7 cellular contexts compared by ENCODE assay signal in the genomic region with DNA sequence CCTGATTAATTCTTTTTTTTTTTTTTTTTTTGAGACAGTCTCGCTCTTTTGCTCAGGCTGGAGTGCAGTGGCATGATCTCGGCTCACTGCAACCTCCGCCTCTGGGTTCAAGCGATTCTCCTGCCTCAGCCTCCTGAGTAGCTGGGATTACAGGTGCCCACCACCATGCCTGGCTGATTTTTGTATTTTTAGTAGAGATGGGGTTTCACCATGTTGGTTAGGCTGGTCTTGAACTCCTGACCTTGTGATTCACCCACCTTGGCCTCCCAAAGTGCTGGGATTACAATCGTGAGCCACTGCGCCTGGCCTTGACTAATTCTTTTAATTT. TPM values are rescaled to one million over a fixed set of nuclear protein-coding genes. Genes with fewer than 3 reads are reported as not detected.
A peak's percentile ranks its signal among the peaks of the same experiment; 100 is the strongest.
DNase-seq lines count a peak whose midpoint lies in the region; ATAC-seq and TF ChIP-seq lines count a peak whose summit lies in the region.
"Not testable (repeated sequence)": the region's sequence is repeated elsewhere in the genome, so short reads cannot be mapped to it uniquely, and the experiment has no call there.

No MANE protein-coding gene starts in this region.

- H3K9me2 ChIP-seq in OCI-LY7 (ENCODE audit: insufficient read depth, low read length), result not testable (repeated sequence)

- H3K4me3 ChIP-seq in CD8-positive, alpha-beta memory T cell (ENCODE audit: low read length); cardiac muscle cell: not testable (repeated sequence)
- peak overlapping the region; percentile 46 for H3K4me3 ChIP-seq in OCI-LY7 (ENCODE audit: low read depth, low read length, poor library complexity, severe bottlenecking)

- peak overlapping the region; percentile 71 for H3K4me2 ChIP-seq in OCI-LY7 (ENCODE audit: low read length)

- H4K20me1 ChIP-seq in OCI-LY7 (ENCODE audit: insufficient read depth, low read length), result not testable (repeated sequence)

- H3K9me3 ChIP-seq in CD8-positive, alpha-beta memory T cell (ENCODE audit: low read length); OCI-LY7 (ENCODE audit: low read length); cardiac muscle cell (ENCODE audit: low read depth): not testable (repeated sequence)

- H3K27me3 Mint-ChIP-seq in CD8-positive, alpha-beta memory T cell; activated T-cell treated with anti-CD3 and anti-CD28 coated beads, Interleukin-2, amount 50 U/mL, for 72 hours (ENCODE audit: low read depth); natural killer cell treated with Interleukin-12 subunit alpha and Interleukin-12 subunit beta and Interleukin-15 and Interleukin-18, amount 100 ng/mL, for 72 hours: not testable (repeated sequence)

- H3K36me3 Mint-ChIP-seq in CD8-positive, alpha-beta memory T cell; activated T-cell treated with anti-CD3 and anti-CD28 coated beads, Interleukin-2, amount 50 U/mL, for 72 hours (ENCODE audit: insufficient read depth in 2 of 2); natural killer cell treated with Interleukin-12 subunit alpha and Interleukin-12 subunit beta and Interleukin-15 and Interleukin-18, amount 100 ng/mL, for 72 hours: not testable (repeated sequence)
- peaks cover 0 to 18% of the 10 kb centered on the region in 2 donors for H3K36me3 Mint-ChIP-seq in activated naive CD4-positive, alpha-beta T cell treated with anti-CD3 and anti-CD28 coated beads, Interleukin-2, amount 50 U/mL, for 72 hours

- not testable (repeated sequence) for TF ChIP-seq CTCF in OCI-LY7 (conservative IDR thresholded peaks at IDR 0.05; ENCODE audit: low read length); cardiac muscle cell (IDR thresholded peaks at IDR 0.05; ENCODE audit: low read depth, low read length)

- BruUV-seq in OCI-LY7 (replicated peaks; lab: Mats Ljungman, UMichigan), result not testable (repeated sequence)

- not testable (repeated sequence) for H3K27me3 ChIP-seq in CD8-positive, alpha-beta memory T cell (ENCODE audit: insufficient read depth, low read length, poor library complexity, severe bottlenecking); cardiac muscle cell

- H3K9me3 Mint-ChIP-seq in CD8-positive, alpha-beta memory T cell; activated T-cell treated with anti-CD3 and anti-CD28 coated beads, Interleukin-2, amount 50 U/mL, for 72 hours; activated naive CD4-positive, alpha-beta T cell treated with anti-CD3 and anti-CD28 coated beads, Interleukin-2, amount 50 U/mL, for 72 hours; natural killer cell treated with Interleukin-12 subunit alpha and Interleukin-12 subunit beta and Interleukin-15 and Interleukin-18, amount 100 ng/mL, for 72 hours: not testable (repeated sequence)

- DNase-seq in CD8-positive, alpha-beta memory T cell; OCI-LY7 (ENCODE audit: low spot score); activated T-cell treated with anti-CD3 and anti-CD28 coated beads, Interleukin-2, amount 50 U/mL, for 72 hours; activated naive CD4-positive, alpha-beta T cell treated with anti-CD3 and anti-CD28 coated beads, Interleukin-2, amount 50 U/mL, for 72 hours (ENCODE audit: low spot score in 2 of 2); cardiac muscle cell (ENCODE audit: low read depth in 1 of 2, low spot score in 1 of 2); natural killer cell treated with Interleukin-12 subunit alpha and Interleukin-12 subunit beta and Interleukin-15 and Interleukin-18, amount 100 ng/mL, for 72 hours (ENCODE audit: low spot score): not testable (repeated sequence)
- DNase-seq in activated CD4-positive, alpha-beta T cell treated with anti-CD3 and anti-CD28 coated beads for 48 hours, result peak; percentile 21

- CTCF ChIA-PET in CD8-positive, alpha-beta memory T cell (lab: Charles Lee), result interaction anchor here (0.7 to 3.0 kb wide), 4 partner anchors 26 to 62 kb away, joined by 3 to 13 read pairs (median 4); no protein-coding TSS in a partner anchor
- CTCF ChIA-PET in OCI-LY7 (lab: Charles Lee; ENCODE audit: unreplicated experiment), result not testable (repeated sequence)

- POLR2A ChIA-PET in CD8-positive, alpha-beta memory T cell (lab: Charles Lee), result interaction anchor here (1.2 to 1.3 kb wide), 2 partner anchors 10 to 37 kb away, joined by 3 read pairs; no protein-coding TSS in a partner anchor
- POLR2A ChIA-PET in OCI-LY7 (lab: Charles Lee), result interaction anchor here (0.6 to 2.6 kb wide), 7 partner anchors 9 to 598 kb away, joined by 3 to 14 read pairs (median 4); no protein-coding TSS in a partner anchor

- peaks cover 57 to 68% (median 57%) of the 10 kb centered on the region in 3 donors for H3K4me1 Mint-ChIP-seq in CD8-positive, alpha-beta memory T cell
- peaks cover 92% of the 10 kb centered on the region for H3K4me1 Mint-ChIP-seq in activated T-cell treated with anti-CD3 and anti-CD28 coated beads, Interleukin-2, amount 50 U/mL, for 72 hours (ENCODE audit: low read depth)
- H3K4me1 Mint-ChIP-seq in natural killer cell treated with Interleukin-12 subunit alpha and Interleukin-12 subunit beta and Interleukin-15 and Interleukin-18, amount 100 ng/mL, for 72 hours (ENCODE audit: low read depth in 2 of 2), result peaks cover 72 to 80% of the 10 kb centered on the region in 2 donors

- H3K27ac Mint-ChIP-seq in CD8-positive, alpha-beta memory T cell, result not testable (repeated sequence)
- peak overlapping the region; percentile 52 for H3K27ac Mint-ChIP-seq in activated T-cell treated with anti-CD3 and anti-CD28 coated beads, Interleukin-2, amount 50 U/mL, for 72 hours
- peak overlapping the region; percentile 98 for H3K27ac Mint-ChIP-seq in activated naive CD4-positive, alpha-beta T cell treated with anti-CD3 and anti-CD28 coated beads, Interleukin-2, amount 50 U/mL, for 72 hours
- peak overlapping the region; percentile 92 to 93 for H3K27ac Mint-ChIP-seq in natural killer cell treated with Interleukin-12 subunit alpha and Interleukin-12 subunit beta and Interleukin-15 and Interleukin-18, amount 100 ng/mL, for 72 hours

- not testable (repeated sequence) for H2AFZ ChIP-seq in OCI-LY7 (ENCODE audit: low read length)

- H3K79me2 ChIP-seq in OCI-LY7 (ENCODE audit: insufficient read depth, low read depth, low read length), result not testable (repeated sequence)

- intact Hi-C loops in OCI-LY7 (cut with micrococcal nuclease; ENCODE audit: unreplicated experiment), result not testable (repeated sequence)

- not testable (repeated sequence) for ATAC-seq in activated T-cell treated with anti-CD3 and anti-CD28 coated beads, Interleukin-2, amount 50 U/mL, for 72 hours (replicated peaks in 1 of 2); activated naive CD4-positive, alpha-beta T cell treated with anti-CD3 and anti-CD28 coated beads, Interleukin-2, amount 50 U/mL, for 72 hours; natural killer cell treated with Interleukin-12 subunit alpha and Interleukin-12 subunit beta and Interleukin-15 and Interleukin-18, amount 100 ng/mL, for 72 hours

- H3K27ac ChIP-seq in CD8-positive, alpha-beta memory T cell (ENCODE audit: low read depth, low read length), result not testable (repeated sequence)
- H3K27ac ChIP-seq in OCI-LY7 (ENCODE audit: low read depth, low read length, poor library complexity, severe bottlenecking) (peak overlapping the region; percentile 56), cardiac muscle cell (peak overlapping the region; percentile 88)

- peaks cover 50% of the 10 kb centered on the region for H3K4me1 ChIP-seq in CD8-positive, alpha-beta memory T cell (ENCODE audit: insufficient read depth, low read length)
- H3K4me1 ChIP-seq in OCI-LY7 (ENCODE audit: insufficient read depth, low read length, poor library complexity, severe bottlenecking) (peaks cover 42% of the 10 kb centered on the region), cardiac muscle cell (ENCODE audit: low read depth) (peaks cover 35% of the 10 kb centered on the region)

- peak overlapping the region in 5 of 7 donors; percentile 65 to 85 (median 79) for H3K4me3 Mint-ChIP-seq in CD8-positive, alpha-beta memory T cell
- peak overlapping the region in 1 of 2 donors; percentile 75 for H3K4me3 Mint-ChIP-seq in activated T-cell treated with anti-CD3 and anti-CD28 coated beads, Interleukin-2, amount 50 U/mL, for 72 hours
- H3K4me3 Mint-ChIP-seq in natural killer cell treated with Interleukin-12 subunit alpha and Interleukin-12 subunit beta and Interleukin-15 and Interleukin-18, amount 100 ng/mL, for 72 hours, result peak overlapping the region; percentile 62

- not testable (repeated sequence) for H3K36me3 ChIP-seq in CD8-positive, alpha-beta memory T cell (ENCODE audit: insufficient read depth, low read length); OCI-LY7 (ENCODE audit: insufficient read depth, low read length); cardiac muscle cell

RNA-seq across cellular contexts. Expression of gene CDK5R1, which starts 37.7 kb away (rescaled TPM):
- 1 to 10 TPM; 6.8 to 7.0 TPM for total RNA-seq in CD8-positive, alpha-beta memory T cell
- 6.0 TPM for polyA plus RNA-seq in CD8-positive, alpha-beta memory T cell
- total RNA-seq in OCI-LY7 (2014; rRNA removed; shearing (Covaris generic)), result 0.51 and 1.3 TPM in 2 replicates
- total RNA-seq in OCI-LY7 (2022) (2.0 and 2.2 TPM in 2 replicates), cardiac muscle cell (1.7 and 3.5 TPM in 2 replicates)
- total RNA-seq in activated T-cell treated with anti-CD3 and anti-CD28 coated beads, Interleukin-2, amount 50 U/mL, for 72 hours, result 10 to 100 TPM; 22.5 to 24.6 TPM
- 10 to 100 TPM; 12.4 to 15.6 TPM for total RNA-seq in activated naive CD4-positive, alpha-beta T cell treated with anti-CD3 and anti-CD28 coated beads, Interleukin-2, amount 50 U/mL, for 72 hours
- polyA plus RNA-seq in cardiac muscle cell, result 1.2 and 2.5 TPM in 2 replicates
- total RNA-seq in natural killer cell treated with Interleukin-12 subunit alpha and Interleukin-12 subunit beta and Interleukin-15 and Interleukin-18, amount 100 ng/mL, for 72 hours, result 1 to 10 TPM; 3.7 to 5.9 TPM
